In genomic region chr11:97361812-97362378, GRCh38 we compare ENCODE assay signal across 1 cellular context.
A peak's percentile ranks its signal among the peaks of the same experiment; 100 is the strongest.
TF ChIP-seq lines count a peak whose summit lies in the region.

No MANE protein-coding gene starts in this region.

TF ChIP-seq in SK-N-SH treated with all-trans-retinoic acid at 6 μM for 48 hours, 23 proteins besides CTCF, POLR2A, EP300 and RAD21 (continued from another document):
- TF ChIP-seq, protein P1, sequence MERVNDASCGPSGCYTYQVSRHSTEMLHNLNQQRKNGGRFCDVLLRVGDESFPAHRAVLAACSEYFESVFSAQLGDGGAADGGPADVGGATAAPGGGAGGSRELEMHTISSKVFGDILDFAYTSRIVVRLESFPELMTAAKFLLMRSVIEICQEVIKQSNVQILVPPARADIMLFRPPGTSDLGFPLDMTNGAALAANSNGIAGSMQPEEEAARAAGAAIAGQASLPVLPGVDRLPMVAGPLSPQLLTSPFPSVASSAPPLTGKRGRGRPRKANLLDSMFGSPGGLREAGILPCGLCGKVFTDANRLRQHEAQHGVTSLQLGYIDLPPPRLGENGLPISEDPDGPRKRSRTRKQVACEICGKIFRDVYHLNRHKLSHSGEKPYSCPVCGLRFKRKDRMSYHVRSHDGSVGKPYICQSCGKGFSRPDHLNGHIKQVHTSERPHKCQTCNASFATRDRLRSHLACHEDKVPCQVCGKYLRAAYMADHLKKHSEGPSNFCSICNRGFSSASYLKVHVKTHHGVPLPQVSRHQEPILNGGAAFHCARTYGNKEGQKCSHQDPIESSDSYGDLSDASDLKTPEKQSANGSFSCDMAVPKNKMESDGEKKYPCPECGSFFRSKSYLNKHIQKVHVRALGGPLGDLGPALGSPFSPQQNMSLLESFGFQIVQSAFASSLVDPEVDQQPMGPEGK (CRISPR knock-in tag; IDR thresholded peaks at IDR 0.05; ENCODE audit: borderline replicate concordance), result no peak
- TF ChIP-seq CREB5 (CRISPR knock-in tag; IDR thresholded peaks at IDR 0.05; ENCODE audit: low read depth), result no peak
- no peak for TF ChIP-seq ZNF8 (CRISPR knock-in tag; IDR thresholded peaks at IDR 0.05)
- no peak for TF ChIP-seq BACH2 (CRISPR knock-in tag; IDR thresholded peaks at IDR 0.05; ENCODE audit: borderline replicate concordance)
- peak; percentile 32; the same call in 1 of the 2 replicates for TF ChIP-seq ISL1 (CRISPR knock-in tag; IDR thresholded peaks at IDR 0.05)
